Comparison of ENCODE assay signal across 26 cellular contexts in genomic region chr3:34009480-34009844, GRCh38.
A peak's percentile ranks its signal among the peaks of the same experiment; 100 is the strongest.
DNase-seq lines count a peak whose midpoint lies in the region; ATAC-seq, FAIRE-seq and TF ChIP-seq lines count a peak whose summit lies in the region.
"Had no signal": no experiment of that assay in that cellular context is flagged by ENCODE, and none has a peak within 500 bp of the region (broad histone marks: within the 10 kb centered on the region; RNA-seq: fewer than 3 reads in every experiment).

No MANE protein-coding gene starts in this region.

- TF ChIP-seq CTCF in GM23338 (conservative IDR thresholded peaks at IDR 0.05; ENCODE audit: low read depth in 2 of 2) (no peak), fibroblast of villous mesenchyme (IDR thresholded peaks at IDR 0.05; ENCODE audit: insufficient read depth, low read depth, low read length) (no peak)
- no peak for TF ChIP-seq CTCF in CD8-positive, alpha-beta T cell (IDR thresholded peaks at IDR 0.05)

- no peaks in the 10 kb centered on the region for H3K36me3 ChIP-seq in GM23338 (ENCODE audit: insufficient read depth)
- no peaks in the 10 kb centered on the region for H3K36me3 ChIP-seq in CD8-positive, alpha-beta T cell (ENCODE audit: insufficient read depth, low read length)
- H3K36me3 ChIP-seq: MG63, thoracic aorta, vagina had no signal

- POLR2A ChIA-PET in CD8-positive, alpha-beta T cell (lab: Charles Lee), result no interaction called here

- no peaks in the 10 kb centered on the region for H3K79me2 ChIP-seq in GM23338 (replicated peaks; ENCODE audit: insufficient read depth)

- no peak overlapping the region for H3K4me3 Mint-ChIP-seq in GM23338
- H3K4me3 Mint-ChIP-seq in CD8-positive, alpha-beta T cell, result no peak overlapping the region
- H3K4me3 Mint-ChIP-seq: activated naive CD8-positive, alpha-beta T cell treated with anti-CD3 and anti-CD28 coated beads, Interleukin-2, amount 10 ng/mL, durations not matched to agents 7 days and 5 days; CD4-positive, alpha-beta memory T cell; memory B cell; stimulated activated naive CD8-positive, alpha-beta T cell treated with anti-CD3 and anti-CD28 coated beads, Interleukin-15, Interleukin-2, amounts not matched to agents 100 ng/mL and 50 ng/mL, for 24 hours; T-helper 17 cell had no signal

- H3K27me3 Mint-ChIP-seq in GM23338 (ENCODE audit: insufficient read depth, low read depth, poor library complexity), result no peaks in the 10 kb centered on the region
- no peaks in the 10 kb centered on the region for H3K27me3 Mint-ChIP-seq in CD8-positive, alpha-beta T cell (ENCODE audit: low read depth)
- H3K27me3 Mint-ChIP-seq: CD4-positive, alpha-beta memory T cell; stimulated activated naive CD8-positive, alpha-beta T cell treated with anti-CD3 and anti-CD28 coated beads, Interleukin-15, Interleukin-2, amounts not matched to agents 100 ng/mL and 50 ng/mL, for 24 hours had no signal

- peak; percentile 84 for FAIRE-seq in RCC 7860 (lab: Jason Lieb, UNC)
- FAIRE-seq: endothelial cell of umbilical vein, K562 had no signal

- no peaks in the 10 kb centered on the region for H3K9me3 ChIP-seq in CD8-positive, alpha-beta T cell (ENCODE audit: low read length)
- H3K9me3 ChIP-seq: MG63, SK-N-SH, thoracic aorta, vagina had no signal

- no peak overlapping the region for H3K27ac ChIP-seq in GM23338 (ENCODE audit: low read depth)
- H3K27ac ChIP-seq in CD8-positive, alpha-beta T cell (ENCODE audit: low read depth, low read length), result no peak overlapping the region
- H3K27ac ChIP-seq: skin epidermis, thoracic aorta, vagina had no signal

- H3K4me1 Mint-ChIP-seq in GM23338, result peaks cover 17% of the 10 kb centered on the region
- H3K4me1 Mint-ChIP-seq in CD8-positive, alpha-beta T cell (ENCODE audit: low read depth), result no peaks in the 10 kb centered on the region
- H3K4me1 Mint-ChIP-seq: activated naive CD8-positive, alpha-beta T cell treated with anti-CD3 and anti-CD28 coated beads, Interleukin-2, amount 10 ng/mL, durations not matched to agents 7 days and 5 days; CD4-positive, alpha-beta memory T cell; T-helper 17 cell had no signal

- no peaks in the 10 kb centered on the region for H3K27me3 ChIP-seq in GM23338 (ENCODE audit: insufficient read depth)
- H3K27me3 ChIP-seq in CD8-positive, alpha-beta T cell (ENCODE audit: insufficient read depth, low read length), result no peaks in the 10 kb centered on the region
- H3K27me3 ChIP-seq: MG63, vagina had no signal

- no peaks in the 10 kb centered on the region for H3K36me3 Mint-ChIP-seq in GM23338 (ENCODE audit: low read depth)
- no peaks in the 10 kb centered on the region for H3K36me3 Mint-ChIP-seq in CD8-positive, alpha-beta T cell
- H3K36me3 Mint-ChIP-seq: activated naive CD8-positive, alpha-beta T cell treated with anti-CD3 and anti-CD28 coated beads, Interleukin-2, amount 10 ng/mL, durations not matched to agents 7 days and 5 days; CD4-positive, alpha-beta memory T cell; memory B cell had no signal

- H3K4me1 ChIP-seq in GM23338 (ENCODE audit: insufficient read depth), result peaks cover 18% of the 10 kb centered on the region
- H3K4me1 ChIP-seq in CD8-positive, alpha-beta T cell (ENCODE audit: insufficient read depth, low read length), result no peaks in the 10 kb centered on the region
- H3K4me1 ChIP-seq: vagina had no signal

- intact Hi-C loops in CD8-positive, alpha-beta T cell (cut with DNase I, micrococcal nuclease), result no loop called here

- no peak overlapping the region for H3K4me2 ChIP-seq in GM23338
- H3K4me2 ChIP-seq: SK-N-SH had no signal

- H3K27ac Mint-ChIP-seq in GM23338, result peak overlapping the region; percentile 11; the same call in 1 of the 2 replicates
- H3K27ac Mint-ChIP-seq in CD8-positive, alpha-beta T cell, result no peak overlapping the region
- H3K27ac Mint-ChIP-seq: activated naive CD8-positive, alpha-beta T cell treated with anti-CD3 and anti-CD28 coated beads, Interleukin-2, amount 10 ng/mL, durations not matched to agents 7 days and 5 days; CD4-positive, alpha-beta memory T cell; memory B cell; stimulated activated naive CD8-positive, alpha-beta T cell treated with anti-CD3 and anti-CD28 coated beads, Interleukin-15, Interleukin-2, amounts not matched to agents 100 ng/mL and 50 ng/mL, for 24 hours; T-helper 17 cell had no signal

- H3K9me3 Mint-ChIP-seq in GM23338, result no peaks in the 10 kb centered on the region
- no peaks in the 10 kb centered on the region for H3K9me3 Mint-ChIP-seq in CD8-positive, alpha-beta T cell
- H3K9me3 Mint-ChIP-seq: stimulated activated naive CD8-positive, alpha-beta T cell treated with anti-CD3 and anti-CD28 coated beads, Interleukin-15, Interleukin-2, amounts not matched to agents 100 ng/mL and 50 ng/mL, for 24 hours had no signal

- H2AFZ ChIP-seq in GM23338, result 0 out of 2 replicates have a peak overlapping the region, but pooled peaks have one; percentile 14

- CTCF ChIA-PET in CD8-positive, alpha-beta T cell (lab: Charles Lee), result no interaction called here

- no peaks in the 10 kb centered on the region for H4K20me1 ChIP-seq in GM23338 (replicated peaks; ENCODE audit: insufficient read depth)

- DNase-seq in GM23338 (ENCODE audit: low spot score), result no peak
- DNase-seq in RCC 7860 (ENCODE audit: low spot score), result peak; percentile 49
- peak; percentile 34 for DNase-seq in fibroblast of villous mesenchyme (ENCODE audit: low read depth)
- peak; percentile 39 for DNase-seq in skeletal muscle cell (ENCODE audit: low read depth)
- no peak for DNase-seq in Kasumi-1 (lab: John Stamatoyannopoulos, UW)
- DNase-seq in CD8-positive, alpha-beta T cell, result no peak
- no peak for DNase-seq in activated CD4-positive, alpha-beta T cell treated with anti-CD3 and anti-CD28 coated beads for 4 hours
- DNase-seq in hippocampal formation (lab: John Stamatoyannopoulos, UW), result no peak
- DNase-seq: activated CD4-positive, alpha-beta T cell treated with anti-CD3 and anti-CD28 coated beads for 1 hour; activated effector memory CD4-positive, alpha-beta T cell treated with anti-CD3 and anti-CD28 coated beads, Interleukin-2, amount 50 U/mL, for 16 hours; activated naive CD8-positive, alpha-beta T cell treated with anti-CD3 and anti-CD28 coated beads, Interleukin-2, amount 10 ng/mL, durations not matched to agents 7 days and 5 days; CD4-positive, alpha-beta memory T cell; DMS 273 treated with DMSO at 0.1 percent for 48 hours; head of caudate nucleus; MG63; NCI-H1417 treated with DMSO at 0.1 percent for 48 hours; NCI-H446; SK-N-SH; T-helper 17 cell had no signal

- H3K4me3 ChIP-seq in GM23338 (no peak overlapping the region), fibroblast of villous mesenchyme (ENCODE audit: low read depth, low read length) (no peak overlapping the region), skeletal muscle cell (ENCODE audit: low read depth, low read length) (no peak overlapping the region)
- no peak overlapping the region for H3K4me3 ChIP-seq in CD8-positive, alpha-beta T cell (ENCODE audit: low read depth, low read length)
- H3K4me3 ChIP-seq: K562, MG63, skin epidermis, thoracic aorta, vagina had no signal

- H3F3A ChIP-seq in GM23338 (replicated peaks; ENCODE audit: low read depth), result no peaks in the 10 kb centered on the region

- no peak for ATAC-seq in GM23338
- ATAC-seq in CD8-positive, alpha-beta T cell, result no peak
- ATAC-seq: T-helper 17 cell had no signal

- 0 out of 2 replicates have a peak, but pooled peaks cover 3% of the 10 kb centered on the region for H3K9me2 ChIP-seq in GM23338 (ENCODE audit: insufficient read depth)
- H3K9me2 ChIP-seq: SK-N-SH had no signal

TF ChIP-seq in GM23338, 12 proteins besides CTCF, POLR2A, EP300 and RAD21 (continues in another document):
- no peak for TF ChIP-seq EZH2phosphoT487 (IDR thresholded peaks at IDR 0.05; ENCODE audit: unreplicated experiment)
- no peak for TF ChIP-seq POLR2AphosphoS5 (IDR thresholded peaks at IDR 0.05; ENCODE audit: low read depth)
- TF ChIP-seq ZNF331 (CRISPR knock-in tag; IDR thresholded peaks at IDR 0.05; ENCODE audit: low read depth), result no peak

Comparison
In these comparisons a context has a peak if more than half of its experiments do, and no peak if none do; other contexts are left out.
1. DNase-seq: peak in RCC 7860 (single experiment), fibroblast of villous mesenchyme (single experiment) and skeletal muscle cell (single experiment); none in GM23338 (single experiment), Kasumi-1 (0 of 2), CD8-positive, alpha-beta T cell (0 of 7), activated CD4-positive, alpha-beta T cell treated with anti-CD3 and anti-CD28 coated beads for 4 hours (0 of 2) and hippocampal formation (0 of 2).